ENCODE assay signal across 9 cellular contexts in genomic region chr4:107519057-107519456, GRCh38.
DNase-seq lines count a peak whose midpoint lies in the region; ATAC-seq and TF ChIP-seq lines count a peak whose summit lies in the region.
"Had no signal": no experiment of that assay in that cellular context is flagged by ENCODE, and none has a peak within 500 bp of the region (broad histone marks: within the 10 kb centered on the region; RNA-seq: fewer than 3 reads in every experiment).

No MANE protein-coding gene starts in this region.

- intact Hi-C loops in prostate gland (cut with DNase I) = no loop called here

- 19% methylated on average over 1 of the region's 1 CpG for WGBS in prostate gland

- no peaks in the 10 kb centered on the region for H3K4me1 ChIP-seq in prostate gland (replicated peaks)
- H3K4me1 ChIP-seq: parathyroid adenoma had no signal

- H3K27me3 ChIP-seq in prostate gland (replicated peaks; ENCODE audit: insufficient read depth) = no peaks in the 10 kb centered on the region

- H3K36me3 ChIP-seq in prostate gland = no peaks in the 10 kb centered on the region

- DNase-seq in GM04503 (ENCODE audit: low read depth) = peak; percentile 1
- DNase-seq in NCI-H1105 (lab: John Stamatoyannopoulos, UW) = peak; percentile 5
- DNase-seq in dermis microvascular lymphatic vessel endothelial cell (ENCODE audit: low read depth in 2 of 2) = peak; percentile 14 to 22
- peak; percentile 8 for DNase-seq in prostate gland (ENCODE audit: low spot score)
- no peak for DNase-seq in SKM-1 treated with dmso at 0.1 percent for 144 hours (lab: John Stamatoyannopoulos, UW; ENCODE audit: unreplicated experiment)
- no peak for DNase-seq in T-helper 1 cell

- ATAC-seq in HG02981 (IDR thresholded peaks at IDR 0.05; ENCODE audit: unreplicated experiment) (no peak), HG02938 (IDR thresholded peaks at IDR 0.05; ENCODE audit: unreplicated experiment) (no peak)

- no peak for TF ChIP-seq POLR2A in prostate gland (IDR thresholded peaks at IDR 0.05)

- no peaks in the 10 kb centered on the region for H3K9me3 ChIP-seq in prostate gland

- no peak overlapping the region for H3K4me3 ChIP-seq in prostate gland

- TF ChIP-seq CTCF in prostate gland (IDR thresholded peaks at IDR 0.05) = peak in 2 of 4 experiments; percentile 19 to 50

- H3K27ac ChIP-seq in prostate gland = no peak overlapping the region
- H3K27ac ChIP-seq: parathyroid adenoma had no signal

Comparison
In these comparisons a context has a peak if more than half of its experiments do, and no peak if none do; other contexts are left out.
1. DNase-seq: peak in GM04503 (single experiment), NCI-H1105 (single experiment), dermis microvascular lymphatic vessel endothelial cell (2 of 2) and prostate gland (single experiment); none in SKM-1 treated with dmso at 0.1 percent for 144 hours (single experiment) and T-helper 1 cell (0 of 5).